Comparison of ENCODE assay signal across 11 cellular contexts in genomic region chr12:6602526-6602925, GRCh38. TPM values are rescaled to one million over a fixed set of nuclear protein-coding genes. Genes with fewer than 3 reads are reported as not detected.
A peak's percentile ranks its signal among the peaks of the same experiment; 100 is the strongest.
DNase-seq lines count a peak whose midpoint lies in the region; ATAC-seq and TF ChIP-seq lines count a peak whose summit lies in the region.
"Had no signal": no experiment of that assay in that cellular context is flagged by ENCODE, and none has a peak within 500 bp of the region (broad histone marks: within the 10 kb centered on the region; RNA-seq: fewer than 3 reads in every experiment).

No MANE protein-coding gene starts in this region.

- no peak overlapping the region for H4K91ac ChIP-seq in IMR-90 (ENCODE audit: insufficient read depth, low read depth, low read length)

- no peak overlapping the region for H3K4me2 ChIP-seq in IMR-90 (ENCODE audit: low read depth, low read length)

- no peak overlapping the region for H2BK5ac ChIP-seq in IMR-90 (ENCODE audit: low read depth, low read length, poor library complexity, severe bottlenecking)

- H2BK120ac ChIP-seq in IMR-90 (ENCODE audit: low read depth, low read length), result no peak overlapping the region

- peak overlapping the region; percentile 89 for H3K4me3 Mint-ChIP-seq in chondrocyte (ENCODE audit: unreplicated experiment)
- H3K4me3 Mint-ChIP-seq in neural crest cell, result peak overlapping the region; percentile 95

- H4K20me1 ChIP-seq in IMR-90 (ENCODE audit: insufficient read depth, low read length), result peaks cover 50% of the 10 kb centered on the region

- H2BK15ac ChIP-seq in IMR-90 (ENCODE audit: low read depth, low read length), result no peak overlapping the region

- CTCF ChIA-PET in A673 (lab: Charles Lee), result no interaction called here
- CTCF ChIA-PET in IMR-90 (lab: Yijun Ruan, JAX), result interaction anchor here (0.6 kb wide), 1 partner anchor 68 kb away, joined by 5 read pairs; the partner anchor contains the start of gene GAPDH

- POLR2A ChIA-PET in A673 (lab: Charles Lee; ENCODE audit: low non-redundant PET) (interaction anchor here (0.6 kb wide), 1 partner anchor 68 kb away, joined by 3 read pairs; the partner anchor contains the start of gene GAPDH), IMR-90 (lab: Charles Lee; ENCODE audit: unreplicated experiment) (no interaction called here)

- H3K9me1 ChIP-seq in IMR-90 (ENCODE audit: insufficient read depth, low read length), result peaks cover 20% of the 10 kb centered on the region

- peak overlapping the region; percentile 60 for H3K27ac ChIP-seq in A673 (ENCODE audit: low read depth, low read length, poor library complexity, severe bottlenecking)
- H3K27ac ChIP-seq in IMR-90 (ENCODE audit: insufficient read depth, low read length), result no peak overlapping the region

- in situ Hi-C loops in IMR-90 (cut with MboI; ENCODE audit: low sequenced_read_pairs) (no loop called here), ACHN (cut with HindIII; ENCODE audit: low pct_ligation_motif_present, low pct_unique_long_range_greater_than_20kb, low sequenced_read_pairs) (no loop called here)

- H3K9me3 ChIP-seq in A673 (ENCODE audit: low read depth, low read length, poor library complexity, severe bottlenecking), result no peaks in the 10 kb centered on the region
- no peaks in the 10 kb centered on the region for H3K9me3 ChIP-seq in IMR-90 (ENCODE audit: control insufficient read depth, insufficient read depth, low read length)

- H3K27ac Mint-ChIP-seq in chondrocyte (ENCODE audit: unreplicated experiment) (peak overlapping the region; percentile 88), neural crest cell (ENCODE audit: unreplicated experiment) (no peak overlapping the region)

- TF ChIP-seq CTCF in A673 (conservative IDR thresholded peaks at IDR 0.05; ENCODE audit: low read depth, low read length) (no peak), IMR-90 (conservative IDR thresholded peaks at IDR 0.05; ENCODE audit: low read depth, low read length) (no peak), chondrocyte (IDR thresholded peaks at IDR 0.05) (no peak), neural crest cell (conservative IDR thresholded peaks at IDR 0.05) (no peak)

- no peak overlapping the region for H2BK20ac ChIP-seq in IMR-90 (ENCODE audit: low read depth, low read length)

- peak overlapping the region; percentile 68; the same call in 1 of the 2 replicates for H3K23ac ChIP-seq in IMR-90 (ENCODE audit: low read depth, low read length)

- TF ChIP-seq RAD21 in IMR-90 (IDR thresholded peaks at IDR 0.05; ENCODE audit: low read length), result no peak

- no peaks in the 10 kb centered on the region for H3K9me3 Mint-ChIP-seq in chondrocyte (ENCODE audit: low read depth)
- H3K9me3 Mint-ChIP-seq in neural crest cell, result no peaks in the 10 kb centered on the region

- 0 out of 4 replicates have a peak overlapping the region, but pooled peaks of 1 of the 2 experiments have one; percentile 43 for H4K8ac ChIP-seq in IMR-90 (ENCODE audit: low read depth in 2 of 2, low read length in 2 of 2)

- H3K14ac ChIP-seq in IMR-90 (replicated peaks; ENCODE audit: low read depth, low read length), result 0 out of 2 replicates have a peak overlapping the region, but pooled peaks have one; percentile 23

- TF ChIP-seq POLR2A in IMR-90 (IDR thresholded peaks at IDR 0.05; ENCODE audit: low read depth, low read length), result no peak

- H3K9ac ChIP-seq in IMR-90 (ENCODE audit: low read depth, low read length), result no peak overlapping the region

- H4K5ac ChIP-seq in IMR-90 (ENCODE audit: low read depth, low read length), result no peak overlapping the region

- H3K4me1 Mint-ChIP-seq in chondrocyte (ENCODE audit: low read depth) (peaks cover 41% of the 10 kb centered on the region), neural crest cell (peaks cover 39% of the 10 kb centered on the region)

- no peak overlapping the region for H3K4ac ChIP-seq in IMR-90 (ENCODE audit: low read depth, low read length)

- dilution Hi-C loops in IMR-90 (cut with HindIII; ENCODE audit: low sequenced_read_pairs, unreplicated experiment), result no loop called here

- no peaks in the 10 kb centered on the region for H3K27me3 Mint-ChIP-seq in chondrocyte (ENCODE audit: low read depth)
- H3K27me3 Mint-ChIP-seq in neural crest cell (ENCODE audit: low read depth), result no peaks in the 10 kb centered on the region

- ATAC-seq in IMR-90 (ENCODE audit: low read depth), result no peak

- no peak overlapping the region for H2AK5ac ChIP-seq in IMR-90 (ENCODE audit: low read depth, low read length)

- peak overlapping the region; percentile 11 for H3K4me3 ChIP-seq in A673 (ENCODE audit: low read depth, low read length, poor library complexity, severe bottlenecking)
- H3K4me3 ChIP-seq in IMR-90 (ENCODE audit: insufficient read depth, low read depth, low read length), result no peak overlapping the region
- H3K4me3 ChIP-seq: lung had no signal

- DNase-seq in A673 (ENCODE audit: low spot score) (no peak), IMR-90 (no peak), chondrocyte (ENCODE audit: low spot score) (no peak), neural crest cell (ENCODE audit: low read depth, low spot score) (no peak), middle frontal gyrus (ENCODE audit: extremely low spot score, low spot score) (no peak), ACHN (no peak), COLO668 (lab: John Stamatoyannopoulos, UW; ENCODE audit: unreplicated experiment) (no peak), glomerular visceral epithelial cell (ENCODE audit: extremely low spot score) (no peak)
- DNase-seq: amniotic stem cell; NK-92 treated with Interleukin-12 subunit alpha and Interleukin-12 subunit beta, amount 100 ng/mL, for 24 hours had no signal

- peaks cover 49 to 81% of the 10 kb centered on the region in 2 experiments for H3K79me1 ChIP-seq in IMR-90 (ENCODE audit: low read depth in 1 of 2, low read length in 2 of 2)

- no peak overlapping the region for H3K56ac ChIP-seq in IMR-90 (ENCODE audit: extremely low read depth, insufficient read depth, low read length)

- BruUV-seq in A673 (replicated peaks; lab: Mats Ljungman, UMichigan), result no TSS peak
- BruUV-seq in IMR-90 (replicated peaks; lab: Mats Ljungman, UMichigan), result no TSS peak

- H3K36me3 ChIP-seq in A673 (ENCODE audit: insufficient read depth, low read length, poor library complexity, severe bottlenecking) (peaks cover 57% of the 10 kb centered on the region), IMR-90 (ENCODE audit: control insufficient read depth, insufficient read depth, low read length) (peaks cover 52% of the 10 kb centered on the region)

- 40% methylated on average over 1 of the region's 3 CpGs; no CpG with 5 or more reads in 1 of the 2 experiments for WGBS in IMR-90 (ENCODE audit: extremely low coverage in 2 of 2, insufficient read length in 1 of 2), 2 experiments

- peaks cover 38% of the 10 kb centered on the region for H3K4me1 ChIP-seq in A673 (ENCODE audit: insufficient read depth, low read length, poor library complexity, severe bottlenecking)
- H3K4me1 ChIP-seq in IMR-90 (ENCODE audit: control insufficient read depth, insufficient read depth, low read length), result peaks cover 11% of the 10 kb centered on the region

- H3K27me3 ChIP-seq in A673 (replicated peaks; ENCODE audit: insufficient read depth, low read depth, low read length, poor library complexity) (no peaks in the 10 kb centered on the region), IMR-90 (ENCODE audit: control insufficient read depth, insufficient read depth, low read length) (no peaks in the 10 kb centered on the region)

- no peak overlapping the region for H2AFZ ChIP-seq in IMR-90 (replicated peaks; ENCODE audit: low read length, poor library complexity)

- H3K36me3 Mint-ChIP-seq in chondrocyte (ENCODE audit: low read depth) (peaks cover 32% of the 10 kb centered on the region), neural crest cell (ENCODE audit: low read depth) (peaks cover 40% of the 10 kb centered on the region)

- intact Hi-C loops in A673 (cut with micrococcal nuclease; ENCODE audit: unreplicated experiment) (no loop called here), IMR-90 (cut with micrococcal nuclease) (no loop called here)

- H3K18ac ChIP-seq in IMR-90 (ENCODE audit: low read depth, low read length), result no peak overlapping the region

- no peak overlapping the region for H2AK9ac ChIP-seq in IMR-90 (replicated peaks; ENCODE audit: low read depth, low read length, poor library complexity)

TF ChIP-seq in IMR-90, 13 proteins besides CTCF, POLR2A, EP300 and RAD21 (continues in another document):
- no peak for TF ChIP-seq BHLHE40 (IDR thresholded peaks at IDR 0.05; ENCODE audit: low read depth, low read length)
- no peak for TF ChIP-seq RCOR1 (IDR thresholded peaks at IDR 0.05; ENCODE audit: insufficient replicate concordance, low read length)

RNA-seq across cellular contexts. Expression of gene CHD4, which starts 4.7 kb away (rescaled TPM):
- total RNA-seq in A673 (2021) (281 and 296 TPM in 2 replicates), IMR-90 (2012; rRNA removed) (262 and 279 TPM in 2 replicates), chondrocyte (227 to 242 TPM (median 231 TPM) in 3 replicates), neural crest cell (476 and 492 TPM in 2 replicates)
- polyA plus RNA-seq in IMR-90 (2012; rRNA removed), result 99.8 and 116 TPM in 2 replicates
- 56.6 and 65.1 TPM in 2 replicates for polyA plus RNA-seq in IMR-90 (2012; cell fraction: cytosol; rRNA removed)
- polyA plus RNA-seq in IMR-90 (2012; cell fraction: nucleus; rRNA removed; ENCODE audit: low replicate concordance), result 126 and 164 TPM in 2 replicates

RNA-seq across cellular contexts. Expression of gene LPAR5, which starts 33.2 kb away (rescaled TPM):
- total RNA-seq in A673 (2021) (0.15 and 0.17 TPM in 2 replicates), IMR-90 (2012; rRNA removed) (not detected in 2 replicates), chondrocyte (0.41 to 0.57 TPM (median 0.48 TPM) in 3 replicates), neural crest cell (not detected in 2 replicates)
- not detected in 2 replicates for polyA plus RNA-seq in IMR-90 (2012; rRNA removed)
- 0.01 TPM in 1 of 2 replicates, not detected in the other for polyA plus RNA-seq in IMR-90 (2012; cell fraction: cytosol; rRNA removed)
- polyA plus RNA-seq in IMR-90 (2012; cell fraction: nucleus; rRNA removed; ENCODE audit: low replicate concordance), result not detected in 2 replicates

RNA-seq across cellular contexts. Expression of gene NOP2, which starts 34.4 kb away (rescaled TPM):
- total RNA-seq in A673 (2021) (131 and 177 TPM in 2 replicates), IMR-90 (2012; rRNA removed) (32.5 and 35.8 TPM in 2 replicates), chondrocyte (27.1 to 39.3 TPM (median 32.5 TPM) in 3 replicates), neural crest cell (73.3 and 75.1 TPM in 2 replicates)
- 49.9 and 51.7 TPM in 2 replicates for polyA plus RNA-seq in IMR-90 (2012; rRNA removed)
- polyA plus RNA-seq in IMR-90 (2012; cell fraction: cytosol; rRNA removed), result 11.8 and 18.6 TPM in 2 replicates
- polyA plus RNA-seq in IMR-90 (2012; cell fraction: nucleus; rRNA removed; ENCODE audit: low replicate concordance), result 170 and 206 TPM in 2 replicates

RNA-seq across cellular contexts. Expression of gene ACRBP, which starts 44.7 kb away (rescaled TPM):
- 3.0 and 3.6 TPM in 2 replicates for total RNA-seq in A673 (2021)
- total RNA-seq in IMR-90 (2012; rRNA removed), result not detected in 2 replicates
- 0.27 and 0.38 TPM in 2 replicates for polyA plus RNA-seq in IMR-90 (2012; rRNA removed)
- 0.15 and 1.9 TPM in 2 replicates for polyA plus RNA-seq in IMR-90 (2012; cell fraction: cytosol; rRNA removed)
- polyA plus RNA-seq in IMR-90 (2012; cell fraction: nucleus; rRNA removed; ENCODE audit: low replicate concordance), result 0.88 and 1.2 TPM in 2 replicates
- total RNA-seq in chondrocyte, result 0.37 to 0.74 TPM (median 0.41 TPM) in 3 replicates
- 1.9 and 2.4 TPM in 2 replicates for total RNA-seq in neural crest cell

RNA-seq across cellular contexts. Expression of gene IFFO1, which starts 46.7 kb away (rescaled TPM):
- total RNA-seq in A673 (2021) (16.0 and 16.9 TPM in 2 replicates), IMR-90 (2012; rRNA removed) (5.6 and 5.8 TPM in 2 replicates), chondrocyte (29.0 to 29.5 TPM (median 29.2 TPM) in 3 replicates), neural crest cell (27.2 and 28.9 TPM in 2 replicates)
- 35.1 and 37.8 TPM in 2 replicates for polyA plus RNA-seq in IMR-90 (2012; rRNA removed)
- 30.6 and 33.4 TPM in 2 replicates for polyA plus RNA-seq in IMR-90 (2012; cell fraction: cytosol; rRNA removed)
- 194 and 345 TPM in 2 replicates for polyA plus RNA-seq in IMR-90 (2012; cell fraction: nucleus; rRNA removed; ENCODE audit: low replicate concordance)
